9 cellular contexts compared by ENCODE assay signal in the genomic region with DNA sequence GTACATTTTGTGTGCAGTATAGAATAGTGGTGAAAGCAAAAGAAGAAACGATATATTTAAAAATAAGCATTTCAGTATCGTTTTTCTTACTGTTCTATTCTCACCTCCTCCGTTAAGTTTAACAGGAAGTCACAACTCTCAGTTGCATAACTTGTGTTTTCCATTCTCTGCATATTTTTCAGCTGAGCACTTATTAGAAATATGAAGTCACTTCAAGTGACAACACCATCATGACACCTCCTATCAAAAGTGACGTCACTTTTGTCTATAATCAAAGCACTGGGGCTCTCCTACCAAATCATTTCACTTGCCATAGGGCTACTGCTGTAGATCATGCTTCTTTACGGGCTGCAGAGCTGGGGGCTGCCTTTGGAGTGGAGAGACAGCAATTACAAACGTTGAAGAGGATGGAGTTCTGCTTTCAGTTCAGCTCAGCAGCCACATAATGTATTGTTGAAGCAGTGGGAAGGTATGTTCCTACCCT. TPM values are rescaled to one million over a fixed set of nuclear protein-coding genes. Genes with fewer than 3 reads are reported as not detected.
DNase-seq lines count a peak whose midpoint lies in the region; ATAC-seq lines count a peak whose summit lies in the region.
"Had no signal": no experiment of that assay in that cellular context is flagged by ENCODE, and none has a peak within 500 bp of the region (broad histone marks: within the 10 kb centered on the region; RNA-seq: fewer than 3 reads in every experiment).

No MANE protein-coding gene starts in this region.

- no peaks in the 10 kb centered on the region; the same call in 1 of the 2 replicates for H3K27me3 ChIP-seq in Karpas-422 (ENCODE audit: low read length)

- DNase-seq in GM03348 (ENCODE audit: low spot score) (peak; percentile 13), SK-N-DZ (ENCODE audit: low spot score) (no peak), Karpas-422 (no peak)
- DNase-seq in activated naive CD4-positive, alpha-beta T cell treated with anti-CD3 and anti-CD28 coated beads for 36 hours: peak; percentile 74
- peak; percentile 7 for DNase-seq in stimulated activated CD4-positive, alpha-beta T cell treated with anti-CD3 and anti-CD28 coated beads, Interleukin-2, amount 100 ng/mL, for 4 hours (ENCODE audit: low read depth)

- peaks cover 78% of the 10 kb centered on the region for H3K4me1 Mint-ChIP-seq in activated naive CD4-positive, alpha-beta T cell treated with anti-CD3 and anti-CD28 coated beads for 36 hours (ENCODE audit: low read depth)

- peak overlapping the region; percentile 57 for H3K4me3 Mint-ChIP-seq in activated naive CD4-positive, alpha-beta T cell treated with anti-CD3 and anti-CD28 coated beads for 36 hours

- H3K9me3 Mint-ChIP-seq in activated naive CD4-positive, alpha-beta T cell treated with anti-CD3 and anti-CD28 coated beads for 36 hours: no peaks in the 10 kb centered on the region

- no peaks in the 10 kb centered on the region for H3K36me3 ChIP-seq in Karpas-422 (ENCODE audit: insufficient read depth, low read length)

- H3K9me2 ChIP-seq in Karpas-422 (replicated peaks; ENCODE audit: insufficient read depth, low read length): no peaks in the 10 kb centered on the region

- H2AFZ ChIP-seq in Karpas-422 (ENCODE audit: low read length): no peak overlapping the region

- no peaks in the 10 kb centered on the region for H3K27me3 Mint-ChIP-seq in activated naive CD4-positive, alpha-beta T cell treated with anti-CD3 and anti-CD28 coated beads for 36 hours (ENCODE audit: low read depth)

- peaks cover 34% of the 10 kb centered on the region for H3K36me3 Mint-ChIP-seq in activated naive CD4-positive, alpha-beta T cell treated with anti-CD3 and anti-CD28 coated beads for 36 hours (ENCODE audit: low read depth)

- no peak overlapping the region for H3K27ac ChIP-seq in Karpas-422 (ENCODE audit: low read length)

- intact Hi-C loops in activated naive CD4-positive, alpha-beta T cell treated with anti-CD3 and anti-CD28 coated beads for 36 hours (cut with micrococcal nuclease): loop anchor here (1.0 to 10.0 kb wide), 14 partner anchors 13 to 580 kb away; a partner anchor contains a TSS

- peak overlapping the region; percentile 87 for H3K27ac Mint-ChIP-seq in activated naive CD4-positive, alpha-beta T cell treated with anti-CD3 and anti-CD28 coated beads for 36 hours

- no peaks in the 10 kb centered on the region for H3K9me3 ChIP-seq in Karpas-422 (ENCODE audit: low read length)

- ATAC-seq in GM19463 (IDR thresholded peaks at IDR 0.05; ENCODE audit: unreplicated experiment) (peak; percentile 69), HG03432 (IDR thresholded peaks at IDR 0.05; ENCODE audit: unreplicated experiment) (peak; percentile 83), esophagus mucosa (no peak)
- ATAC-seq: HCT116 had no signal

- H3K4me2 ChIP-seq in Karpas-422 (ENCODE audit: low read depth, low read length, poor library complexity, severe bottlenecking): no peak overlapping the region

- CTCF ChIA-PET in activated naive CD4-positive, alpha-beta T cell treated with anti-CD3 and anti-CD28 coated beads for 36 hours (lab: Charles Lee): interaction anchor here (0.6 to 4.6 kb wide), 5 partner anchors 12 to 62 kb away, joined by 3 to 26 read pairs (median 20); a partner anchor contains a TSS

- H3K79me2 ChIP-seq in Karpas-422 (ENCODE audit: low read length): no peaks in the 10 kb centered on the region

- no peak overlapping the region for H3K4me3 ChIP-seq in Karpas-422 (ENCODE audit: low read length)

- H3K9ac ChIP-seq in Karpas-422 (ENCODE audit: low read length): no peak overlapping the region

- no peaks in the 10 kb centered on the region for H3K4me1 ChIP-seq in Karpas-422 (ENCODE audit: low read length)

- H4K20me1 ChIP-seq in Karpas-422 (ENCODE audit: insufficient read depth, low read depth, low read length): no peaks in the 10 kb centered on the region

RNA-seq across cellular contexts. Expression of a gene that starts 36.3 kb away (rescaled TPM):
- total RNA-seq in activated naive CD4-positive, alpha-beta T cell treated with anti-CD3 and anti-CD28 coated beads for 36 hours: 10 to 100 TPM; 53.9 to 54.6 TPM
- 0.88 TPM for total RNA-seq in esophagus mucosa
- 0.42 and 0.83 TPM in 2 replicates for polyA plus RNA-seq in SK-N-DZ (2014; cell fraction: cytosol; rRNA removed)
- 0.18 and 3.7 TPM in 2 replicates for polyA plus RNA-seq in SK-N-DZ (2014; cell fraction: nucleus; rRNA removed)
- not detected in 2 replicates for total RNA-seq in Karpas-422 (2014; rRNA removed; shearing (Covaris generic); ENCODE audit: low replicate concordance)

Comparison
In these comparisons a context has a peak if more than half of its experiments do, and no peak if none do; other contexts are left out.
1. DNase-seq: peak in GM03348 (single experiment), activated naive CD4-positive, alpha-beta T cell treated with anti-CD3 and anti-CD28 coated beads for 36 hours (single experiment) and stimulated activated CD4-positive, alpha-beta T cell treated with anti-CD3 and anti-CD28 coated beads, Interleukin-2, amount 100 ng/mL, for 4 hours (single experiment); none in SK-N-DZ (single experiment) and Karpas-422 (single experiment).
2. RNA of a gene that starts 36.3 kb away (total RNA-seq): 53.9 to 54.6 TPM in activated naive CD4-positive, alpha-beta T cell treated with anti-CD3 and anti-CD28 coated beads for 36 hours; 0.88 TPM in esophagus mucosa (single experiment) and not detected in Karpas-422; every median in the first group is over 10 times any median in the second.